Comparison of ENCODE assay signal across 24 cellular contexts in the genomic region with DNA sequence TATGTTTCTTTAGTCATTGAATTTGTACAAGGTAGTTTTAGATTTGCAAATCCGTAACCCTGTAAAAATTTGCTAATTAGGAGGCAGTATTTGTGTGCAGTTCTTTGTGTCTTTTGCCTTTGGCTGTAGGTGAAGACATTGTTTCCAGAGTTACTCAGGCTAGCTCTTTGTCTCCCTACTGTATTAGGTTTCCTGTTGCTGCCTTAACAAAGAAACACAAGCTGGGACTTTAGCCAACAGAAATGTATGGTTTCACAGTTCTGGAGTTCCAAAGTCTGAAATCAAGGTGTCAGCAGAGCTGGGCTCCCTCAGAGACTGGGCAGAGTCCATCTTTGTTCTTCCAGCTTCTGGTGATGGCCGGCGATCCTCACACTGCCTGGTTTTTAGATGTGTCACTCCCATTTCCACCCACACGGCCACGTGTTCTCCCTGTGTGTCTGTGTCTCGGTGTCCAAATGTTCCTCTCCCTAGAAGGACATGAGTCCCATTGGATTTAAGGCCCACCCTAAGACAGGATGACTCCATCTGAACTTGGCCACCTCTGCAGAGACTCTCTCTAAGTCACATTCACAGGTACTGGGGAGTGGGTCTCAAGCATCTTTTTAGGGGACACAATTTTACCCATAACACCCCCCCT.
"Had no signal": no experiment of that assay in that cellular context is flagged by ENCODE, and none has a peak within 500 bp of the region (broad histone marks: within the 10 kb centered on the region; RNA-seq: fewer than 3 reads in every experiment).

No MANE protein-coding gene starts in this region.

- H3K4me3 Mint-ChIP-seq: activated B cell treated with CpG ODN at 0.5 μM for 24 hours; activated CD4-positive, alpha-beta T cell treated with anti-CD3 and anti-CD28 coated beads, Interleukin-2, amount 10 ng/mL, durations not matched to agents 24 days and 14 days; activated CD8-positive, alpha-beta memory T cell treated with anti-CD3 and anti-CD28 coated beads, Interleukin-2, amount 10 ng/mL, durations not matched to agents 7 days and 5 days; activated naive CD4-positive, alpha-beta T cell treated with anti-CD3 and anti-CD28 coated beads, Interleukin-2, amount 50 U/mL, for 24 hours; activated T-cell treated with anti-CD3 and anti-CD28 coated beads, Interleukin-2, amount 50 U/mL, for 24 hours; activated T-helper 1 cell treated with anti-CD3 and anti-CD28 coated beads, Interleukin-12 subunit alpha, Interleukin-12 subunit beta, Interleukin-2, Interleukin-4 antibody, amounts not matched to agents 30 ng/mL and 10 ng/mL and 1 ng/mL, durations not matched to agents 14 hours and 24 hours and 36 hours; T-helper 17 cell had no signal

- H3K36me3 ChIP-seq: breast epithelium, MG63 had no signal

- H3K4me3 ChIP-seq: breast epithelium, MG63 had no signal

- ATAC-seq: activated CD8-positive, alpha-beta memory T cell treated with anti-CD3 and anti-CD28 coated beads, Interleukin-2, amount 10 ng/mL, durations not matched to agents 7 days and 5 days; T-helper 17 cell had no signal

- H3K9me3 Mint-ChIP-seq: activated B cell treated with CpG ODN at 0.5 μM for 24 hours; activated CD4-positive, alpha-beta T cell treated with anti-CD3 and anti-CD28 coated beads, Interleukin-2, amount 10 ng/mL, durations not matched to agents 24 days and 14 days; activated T-cell treated with anti-CD3 and anti-CD28 coated beads, Interleukin-2, amount 50 U/mL, for 24 hours; activated T-helper 1 cell treated with anti-CD3 and anti-CD28 coated beads, Interleukin-12 subunit alpha, Interleukin-12 subunit beta, Interleukin-2, Interleukin-4 antibody, amounts not matched to agents 30 ng/mL and 10 ng/mL and 1 ng/mL, durations not matched to agents 14 hours and 24 hours and 36 hours had no signal

- H3K4me1 ChIP-seq: breast epithelium had no signal

- H3K9me3 ChIP-seq: breast epithelium, MG63 had no signal

- H3K27me3 Mint-ChIP-seq: activated B cell treated with CpG ODN at 0.5 μM for 24 hours had no signal

- H3K36me3 Mint-ChIP-seq: activated CD8-positive, alpha-beta memory T cell treated with anti-CD3 and anti-CD28 coated beads, Interleukin-2, amount 10 ng/mL, durations not matched to agents 7 days and 5 days; activated naive CD4-positive, alpha-beta T cell treated with anti-CD3 and anti-CD28 coated beads, Interleukin-2, amount 50 U/mL, for 24 hours had no signal

- H3K4me1 Mint-ChIP-seq: activated B cell treated with CpG ODN at 0.5 μM for 24 hours; activated CD8-positive, alpha-beta memory T cell treated with anti-CD3 and anti-CD28 coated beads, Interleukin-2, amount 10 ng/mL, durations not matched to agents 7 days and 5 days; activated naive CD4-positive, alpha-beta T cell treated with anti-CD3 and anti-CD28 coated beads, Interleukin-2, amount 50 U/mL, for 24 hours; T-helper 17 cell had no signal

- H3K27ac Mint-ChIP-seq: activated B cell treated with CpG ODN at 0.5 μM for 24 hours; activated CD4-positive, alpha-beta T cell treated with anti-CD3 and anti-CD28 coated beads, Interleukin-2, amount 10 ng/mL, durations not matched to agents 24 days and 14 days; activated CD8-positive, alpha-beta memory T cell treated with anti-CD3 and anti-CD28 coated beads, Interleukin-2, amount 10 ng/mL, durations not matched to agents 7 days and 5 days; activated naive CD4-positive, alpha-beta T cell treated with anti-CD3 and anti-CD28 coated beads, Interleukin-2, amount 50 U/mL, for 24 hours; activated T-cell treated with anti-CD3 and anti-CD28 coated beads, Interleukin-2, amount 50 U/mL, for 24 hours; activated T-helper 1 cell treated with anti-CD3 and anti-CD28 coated beads, Interleukin-12 subunit alpha, Interleukin-12 subunit beta, Interleukin-2, Interleukin-4 antibody, amounts not matched to agents 30 ng/mL and 10 ng/mL and 1 ng/mL, durations not matched to agents 14 hours and 24 hours and 36 hours; T-helper 17 cell had no signal

- H3K27me3 ChIP-seq: MG63 had no signal

- DNase-seq: activated B cell treated with CpG ODN at 0.5 μM for 24 hours; activated CD4-positive, alpha-beta T cell treated with anti-CD3 and anti-CD28 coated beads for 1 hour; activated CD4-positive, alpha-beta T cell treated with anti-CD3 and anti-CD28 coated beads, Interleukin-2, amount 10 ng/mL, durations not matched to agents 24 days and 14 days; activated CD4-positive, alpha-beta T cell treated with anti-CD3 and anti-CD28 coated beads, Interleukin-2, amount 50 U/mL, for 48 hours; activated CD8-positive, alpha-beta memory T cell treated with anti-CD3 and anti-CD28 coated beads, Interleukin-2, amount 10 ng/mL, durations not matched to agents 7 days and 5 days; activated effector memory CD4-positive, alpha-beta T cell treated with Interleukin-2 at 50 U/mL for 16 hours; activated naive CD4-positive, alpha-beta T cell; activated T-cell treated with anti-CD3 and anti-CD28 coated beads, Interleukin-2, amount 50 U/mL, for 24 hours; aorta; caudate nucleus; MG63; MV-4-11; NCI-H1092 treated with DMSO at 0.1 percent for 48 hours; NCI-H1417 treated with DMSO at 0.1 percent for 48 hours; NCI-H187; NCI-H446 treated with DMSO at 0.1 percent for 48 hours; NCI-H524 treated with DMSO at 0.1 percent for 48 hours; NCI-H774; SHP77; T-helper 17 cell; T-helper 9 cell had no signal

- H3K27ac ChIP-seq: breast epithelium had no signal
